Comparison of ENCODE assay signal across 17 cellular contexts in the genomic region with DNA sequence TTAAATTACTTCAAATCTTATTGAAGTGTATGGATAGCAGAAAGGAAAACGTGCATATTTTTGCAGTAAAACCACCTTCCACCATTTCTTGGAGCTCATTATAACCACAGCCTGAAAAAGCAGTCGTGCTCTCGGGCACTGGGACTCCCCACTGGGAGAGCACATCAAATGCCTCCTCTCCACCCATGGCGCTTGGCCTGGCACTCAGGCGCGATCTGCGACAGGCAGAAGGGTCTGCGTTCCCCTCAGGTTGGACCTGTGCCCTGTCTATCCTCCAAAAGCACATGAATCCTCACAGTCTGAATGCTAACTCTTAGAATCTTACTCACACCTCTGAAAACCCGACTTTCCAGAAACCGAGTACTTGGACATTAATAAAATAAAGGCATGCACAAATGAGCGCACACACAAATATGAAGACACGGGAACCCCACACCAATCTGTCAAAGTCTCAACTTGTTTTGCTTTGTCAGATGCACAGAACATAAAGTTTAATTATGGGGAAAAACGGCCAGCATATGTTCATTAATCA. TPM values are rescaled to one million over a fixed set of nuclear protein-coding genes. Genes with fewer than 3 reads are reported as not detected.
A peak's percentile ranks its signal among the peaks of the same experiment; 100 is the strongest.
DNase-seq lines count a peak whose midpoint lies in the region; TF ChIP-seq lines count a peak whose summit lies in the region.
"Had no signal": no experiment of that assay in that cellular context is flagged by ENCODE, and none has a peak within 500 bp of the region (broad histone marks: within the 10 kb centered on the region; RNA-seq: fewer than 3 reads in every experiment).

No MANE protein-coding gene starts in this region.

- POLR2A ChIA-PET in HEK293 (lab: Yijun Ruan, JAX): no interaction called here
- POLR2A ChIA-PET in Caco-2 (lab: Charles Lee): no interaction called here

- H3K36me3 ChIP-seq in HEK293 (ENCODE audit: control insufficient read depth in 2 of 2, insufficient read depth in 1 of 2, low read length in 2 of 2): peaks cover 11 to 94% of the 10 kb centered on the region in 2 experiments
- peaks cover 7% of the 10 kb centered on the region for H3K36me3 ChIP-seq in Caco-2 (ENCODE audit: control insufficient read depth, insufficient read depth, low read length)

- peak overlapping the region; percentile 37 for H3K4me3 Mint-ChIP-seq in endothelial cell (ENCODE audit: unreplicated experiment)
- H3K4me3 Mint-ChIP-seq in Caco-2 (ENCODE audit: unreplicated experiment): no peak overlapping the region

- CTCF ChIA-PET in HEK293 (lab: Yijun Ruan, JAX): interaction anchor here (0.6 to 2.5 kb wide), 4 partner anchors 8 to 132 kb away, joined by 3 to 13 read pairs (median 5); no protein-coding TSS in a partner anchor
- CTCF ChIA-PET in Caco-2 (lab: Charles Lee): interaction anchor here (0.7 kb wide), 1 partner anchor 332 kb away, joined by 4 read pairs; no protein-coding TSS in a partner anchor

- no peaks in the 10 kb centered on the region for H3K27me3 ChIP-seq in Caco-2 (replicated peaks; ENCODE audit: control insufficient read depth, insufficient read depth, low read length)

- TF ChIP-seq CTCF in HEK293 (tag by site-specific recombination; IDR thresholded peaks at IDR 0.05) (no peak), endothelial cell (IDR thresholded peaks at IDR 0.05; ENCODE audit: unreplicated experiment) (no peak), Caco-2 (IDR thresholded peaks at IDR 0.05; ENCODE audit: insufficient read depth in 1 of 2, low read depth in 1 of 2, low read length in 1 of 2, severe bottlenecking in 1 of 2, unreplicated experiment in 1 of 2) (no peak)

- DNase-seq in DMS79 treated with DMSO at 0.1 percent for 48 hours (lab: John Stamatoyannopoulos, UW) (peak; percentile 15), DMS79 (lab: John Stamatoyannopoulos, UW) (no peak), NCI-H69 (lab: John Stamatoyannopoulos, UW) (peak; percentile 82), endothelial cell (ENCODE audit: low spot score) (no peak), Caco-2 (no peak), GF-D8 (lab: John Stamatoyannopoulos, UW) (no peak)
- no peak for DNase-seq in stimulated activated CD4-positive, alpha-beta T cell treated with anti-CD3 and anti-CD28 coated beads, Interleukin-1b, Interleukin-23, amount 100 ng/mL, for 48 hours
- DNase-seq: 8988T; C1 segment of cervical spinal cord; COR-L47; Karpas-422; MM.1S; NCI-H1436; NCI-H510A; NK-92 treated with Interleukin-12 subunit alpha and Interleukin-12 subunit beta, amount 100 ng/mL, for 24 hours; T-helper 1 cell had no signal

- peaks cover 1% of the 10 kb centered on the region for H3K27me3 Mint-ChIP-seq in endothelial cell (ENCODE audit: unreplicated experiment)
- no peaks in the 10 kb centered on the region for H3K27me3 Mint-ChIP-seq in Caco-2 (ENCODE audit: insufficient read depth, unreplicated experiment)

- H3K4me1 Mint-ChIP-seq in endothelial cell (ENCODE audit: unreplicated experiment) (no peaks in the 10 kb centered on the region), Caco-2 (ENCODE audit: low read depth, unreplicated experiment) (peaks cover 26% of the 10 kb centered on the region)

- H3K4me1 ChIP-seq in HEK293 (ENCODE audit: control insufficient read depth, insufficient read depth, low read length) (peaks cover 26% of the 10 kb centered on the region), Caco-2 (peaks cover 16% of the 10 kb centered on the region)

- H3K9me3 Mint-ChIP-seq in endothelial cell (ENCODE audit: unreplicated experiment) (no peaks in the 10 kb centered on the region), Caco-2 (ENCODE audit: unreplicated experiment) (no peaks in the 10 kb centered on the region)

- H3K27ac Mint-ChIP-seq in endothelial cell (ENCODE audit: unreplicated experiment): no peak overlapping the region
- H3K27ac Mint-ChIP-seq in Caco-2 (ENCODE audit: unreplicated experiment): no peak overlapping the region

- no peaks in the 10 kb centered on the region for H3K9me3 ChIP-seq in HEK293 (ENCODE audit: control insufficient read depth, insufficient read depth, low read depth, low read length)
- H3K9me3 ChIP-seq in Caco-2: no peaks in the 10 kb centered on the region

- BruUV-seq in Caco-2 (replicated peaks; lab: Mats Ljungman, UMichigan): no TSS peak

- peaks cover 54% of the 10 kb centered on the region for H3K36me3 Mint-ChIP-seq in endothelial cell (ENCODE audit: low read depth, unreplicated experiment)
- peaks cover 87% of the 10 kb centered on the region for H3K36me3 Mint-ChIP-seq in Caco-2 (ENCODE audit: insufficient read depth, unreplicated experiment)

- H3K27ac ChIP-seq in HEK293 (ENCODE audit: extremely low read depth, low read depth, low read length): no peak overlapping the region

- H3K4me3 ChIP-seq in HEK293 (ENCODE audit: low read depth, low read length) (no peak overlapping the region), Caco-2 (ENCODE audit: low read depth, low read length) (no peak overlapping the region)

- intact Hi-C loops in Caco-2 (cut with micrococcal nuclease; ENCODE audit: unreplicated experiment): no loop called here

TF ChIP-seq in HEK293, 187 proteins besides CTCF, POLR2A, EP300 and RAD21:
- TF ChIP-seq, protein P1, sequence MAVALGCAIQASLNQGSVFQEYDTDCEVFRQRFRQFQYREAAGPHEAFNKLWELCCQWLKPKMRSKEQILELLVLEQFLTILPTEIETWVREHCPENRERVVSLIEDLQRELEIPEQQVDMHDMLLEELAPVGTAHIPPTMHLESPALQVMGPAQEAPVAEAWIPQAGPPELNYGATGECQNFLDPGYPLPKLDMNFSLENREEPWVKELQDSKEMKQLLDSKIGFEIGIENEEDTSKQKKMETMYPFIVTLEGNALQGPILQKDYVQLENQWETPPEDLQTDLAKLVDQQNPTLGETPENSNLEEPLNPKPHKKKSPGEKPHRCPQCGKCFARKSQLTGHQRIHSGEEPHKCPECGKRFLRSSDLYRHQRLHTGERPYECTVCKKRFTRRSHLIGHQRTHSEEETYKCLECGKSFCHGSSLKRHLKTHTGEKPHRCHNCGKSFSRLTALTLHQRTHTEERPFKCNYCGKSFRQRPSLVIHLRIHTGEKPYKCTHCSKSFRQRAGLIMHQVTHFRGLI (tag by site-specific recombination; IDR thresholded peaks at IDR 0.05): no peak
- no peak for TF ChIP-seq KLF1 (tag by site-specific recombination; IDR thresholded peaks at IDR 0.05)
- TF ChIP-seq, protein P2, sequence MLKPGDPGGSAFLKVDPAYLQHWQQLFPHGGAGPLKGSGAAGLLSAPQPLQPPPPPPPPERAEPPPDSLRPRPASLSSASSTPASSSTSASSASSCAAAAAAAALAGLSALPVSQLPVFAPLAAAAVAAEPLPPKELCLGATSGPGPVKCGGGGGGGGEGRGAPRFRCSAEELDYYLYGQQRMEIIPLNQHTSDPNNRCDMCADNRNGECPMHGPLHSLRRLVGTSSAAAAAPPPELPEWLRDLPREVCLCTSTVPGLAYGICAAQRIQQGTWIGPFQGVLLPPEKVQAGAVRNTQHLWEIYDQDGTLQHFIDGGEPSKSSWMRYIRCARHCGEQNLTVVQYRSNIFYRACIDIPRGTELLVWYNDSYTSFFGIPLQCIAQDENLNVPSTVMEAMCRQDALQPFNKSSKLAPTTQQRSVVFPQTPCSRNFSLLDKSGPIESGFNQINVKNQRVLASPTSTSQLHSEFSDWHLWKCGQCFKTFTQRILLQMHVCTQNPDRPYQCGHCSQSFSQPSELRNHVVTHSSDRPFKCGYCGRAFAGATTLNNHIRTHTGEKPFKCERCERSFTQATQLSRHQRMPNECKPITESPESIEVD (tag by site-specific recombination; IDR thresholded peaks at IDR 0.05): peak; percentile 46; the same call in 1 of the 2 replicates
- TF ChIP-seq, protein P3, sequence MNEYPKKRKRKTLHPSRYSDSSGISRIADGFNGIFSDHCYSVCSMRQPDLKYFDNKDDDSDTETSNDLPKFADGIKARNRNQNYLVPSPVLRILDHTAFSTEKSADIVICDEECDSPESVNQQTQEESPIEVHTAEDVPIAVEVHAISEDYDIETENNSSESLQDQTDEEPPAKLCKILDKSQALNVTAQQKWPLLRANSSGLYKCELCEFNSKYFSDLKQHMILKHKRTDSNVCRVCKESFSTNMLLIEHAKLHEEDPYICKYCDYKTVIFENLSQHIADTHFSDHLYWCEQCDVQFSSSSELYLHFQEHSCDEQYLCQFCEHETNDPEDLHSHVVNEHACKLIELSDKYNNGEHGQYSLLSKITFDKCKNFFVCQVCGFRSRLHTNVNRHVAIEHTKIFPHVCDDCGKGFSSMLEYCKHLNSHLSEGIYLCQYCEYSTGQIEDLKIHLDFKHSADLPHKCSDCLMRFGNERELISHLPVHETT (tag by site-specific recombination; IDR thresholded peaks at IDR 0.05): no peak
- TF ChIP-seq ZBTB7A (tag by site-specific recombination; IDR thresholded peaks at IDR 0.05; ENCODE audit: low read depth): no peak

RNA-seq across cellular contexts. Expression of a gene that starts 20.4 kb away (rescaled TPM):
- 40.6 TPM for total RNA-seq in endothelial cell (ENCODE audit: unreplicated experiment)
- total RNA-seq in Caco-2 (2022): 38.5 and 42.2 TPM in 2 replicates

RNA-seq across cellular contexts. Expression of a gene that starts 44.4 kb away (rescaled TPM):
- 1.5 TPM for total RNA-seq in endothelial cell (ENCODE audit: unreplicated experiment)
- 2.1 and 2.9 TPM in 2 replicates for total RNA-seq in Caco-2 (2022)

RNA-seq across cellular contexts. Expression of a gene that starts 60.0 kb away (rescaled TPM):
- total RNA-seq in endothelial cell (ENCODE audit: unreplicated experiment) (4,184 TPM), Caco-2 (2022) (1,436 and 1,933 TPM in 2 replicates)

Comparison
In these comparisons a context has a peak if more than half of its experiments do, and no peak if none do; other contexts are left out.
1. DNase-seq: peak in DMS79 treated with DMSO at 0.1 percent for 48 hours (single experiment) and NCI-H69 (single experiment); none in DMS79 (single experiment), endothelial cell (single experiment), Caco-2 (0 of 2), GF-D8 (single experiment) and stimulated activated CD4-positive, alpha-beta T cell treated with anti-CD3 and anti-CD28 coated beads, Interleukin-1b, Interleukin-23, amount 100 ng/mL, for 48 hours (single experiment).